8 cellular contexts compared by ENCODE assay signal in genomic region chr19:3175761-3176714, GRCh38. TPM values are rescaled to one million over a fixed set of nuclear protein-coding genes. Genes with fewer than 3 reads are reported as not detected.
A peak's percentile ranks its signal among the peaks of the same experiment; 100 is the strongest.
DNase-seq lines count a peak whose midpoint lies in the region; ATAC-seq and TF ChIP-seq lines count a peak whose summit lies in the region.

No MANE protein-coding gene starts in this region.

- peak overlapping the region in 3 of 4 donors; percentile 9 to 49 (median 43) for H3K27ac ChIP-seq in Peyer's patch

- DNase-seq in NCI-H2227 (lab: John Stamatoyannopoulos, UW; ENCODE audit: unreplicated experiment) (peak; percentile 11), NCI-H2227 treated with DMSO at 0.1 percent for 48 hours (lab: John Stamatoyannopoulos, UW) (no peak), Peyer's patch (peak; percentile 25 to 79 (median 61)), epithelial cell of esophagus (ENCODE audit: low read depth) (peak; percentile 96), nucleus accumbens (lab: John Stamatoyannopoulos, UW) (no peak)
- DNase-seq in stimulated activated naive B cell treated with anti-CD40 and anti-IgM and Interleukin-4, amounts not matched to agents 10 μg/mL and 1 μg/mL and 100 μg/mL, for 72 hours: no peak
- no peak for DNase-seq in activated CD8-positive, alpha-beta memory T cell treated with anti-CD3 and anti-CD28 coated beads for 24 hours
- no peak for DNase-seq in activated CD4-positive, CD25-positive, alpha-beta regulatory T cell treated with anti-CD3 and anti-CD28 coated beads, Interleukin-2, amount 50 U/mL, for 72 hours

- H3K27ac Mint-ChIP-seq in stimulated activated naive B cell treated with anti-CD40 and anti-IgM and Interleukin-4, amounts not matched to agents 10 μg/mL and 1 μg/mL and 100 μg/mL, for 72 hours: peak overlapping the region; percentile 89

- peaks cover 0 to 4% (median 2%) of the 10 kb centered on the region in 4 donors for H3K4me1 ChIP-seq in Peyer's patch

- H3K4me3 Mint-ChIP-seq in stimulated activated naive B cell treated with anti-CD40 and anti-IgM and Interleukin-4, amounts not matched to agents 10 μg/mL and 1 μg/mL and 100 μg/mL, for 72 hours: peak overlapping the region; percentile 20 to 76

- ATAC-seq in stimulated activated naive B cell treated with anti-CD40 and anti-IgM and Interleukin-4, amounts not matched to agents 10 μg/mL and 1 μg/mL and 100 μg/mL, for 72 hours (replicated peaks): no peak

- no peak for TF ChIP-seq CTCF in Peyer's patch (IDR thresholded peaks at IDR 0.05)
- TF ChIP-seq CTCF in epithelial cell of esophagus (IDR thresholded peaks at IDR 0.05; ENCODE audit: insufficient read depth, low read depth, low read length, missing control alignments): no peak

- no peaks in the 10 kb centered on the region for H3K36me3 ChIP-seq in Peyer's patch

- no peak for TF ChIP-seq POLR2A in Peyer's patch (IDR thresholded peaks at IDR 0.05)

- peaks cover 0 to 4% (median 0%) of the 10 kb centered on the region in 4 donors for H3K9me3 ChIP-seq in Peyer's patch

- no peaks in the 10 kb centered on the region for H3K27me3 Mint-ChIP-seq in stimulated activated naive B cell treated with anti-CD40 and anti-IgM and Interleukin-4, amounts not matched to agents 10 μg/mL and 1 μg/mL and 100 μg/mL, for 72 hours

- H3K27me3 ChIP-seq in Peyer's patch: no peaks in the 10 kb centered on the region

- peaks cover 16 to 28% of the 10 kb centered on the region in 2 donors for H3K36me3 Mint-ChIP-seq in stimulated activated naive B cell treated with anti-CD40 and anti-IgM and Interleukin-4, amounts not matched to agents 10 μg/mL and 1 μg/mL and 100 μg/mL, for 72 hours

- no peaks in the 10 kb centered on the region for H3K9me3 Mint-ChIP-seq in stimulated activated naive B cell treated with anti-CD40 and anti-IgM and Interleukin-4, amounts not matched to agents 10 μg/mL and 1 μg/mL and 100 μg/mL, for 72 hours

- H3K4me1 Mint-ChIP-seq in stimulated activated naive B cell treated with anti-CD40 and anti-IgM and Interleukin-4, amounts not matched to agents 10 μg/mL and 1 μg/mL and 100 μg/mL, for 72 hours: peaks cover 41 to 54% of the 10 kb centered on the region in 2 donors

- H3K4me3 ChIP-seq in Peyer's patch (no peak overlapping the region), epithelial cell of esophagus (ENCODE audit: low read length) (no peak overlapping the region)

RNA-seq across cellular contexts. Expression of gene S1PR4, which starts 2.5 kb away (rescaled TPM):
- 1 to 10 TPM; 1.6 to 9.9 (median 2.5) TPM for total RNA-seq in Peyer's patch

RNA-seq across cellular contexts. Expression of gene NCLN, which starts 9.7 kb away (rescaled TPM):
- total RNA-seq in Peyer's patch: 100 to 1,000 TPM in 3 of 4 donors, 10 to 100 TPM in 1; 84.2 to 126 (median 117) TPM

RNA-seq across cellular contexts. Expression of gene GNA15, which starts 40.2 kb away (rescaled TPM):
- total RNA-seq in Peyer's patch: 10 to 100 TPM in 1 of 4 donors, 1 to 10 TPM in 2, not detected in 1; 1.2 to 12.4 (median 1.5) TPM

RNA-seq across cellular contexts. Expression of gene CELF5, which starts 48.4 kb away (rescaled TPM):
- not detected for total RNA-seq in Peyer's patch

Comparison
In these comparisons a context has a peak if more than half of its experiments do, and no peak if none do; other contexts are left out.
1. DNase-seq: peak in NCI-H2227 (single experiment), Peyer's patch (3 of 3) and epithelial cell of esophagus (single experiment); none in NCI-H2227 treated with DMSO at 0.1 percent for 48 hours (single experiment), stimulated activated naive B cell treated with anti-CD40 and anti-IgM and Interleukin-4, amounts not matched to agents 10 μg/mL and 1 μg/mL and 100 μg/mL, for 72 hours (single experiment), nucleus accumbens (0 of 56), activated CD8-positive, alpha-beta memory T cell treated with anti-CD3 and anti-CD28 coated beads for 24 hours (single experiment) and activated CD4-positive, CD25-positive, alpha-beta regulatory T cell treated with anti-CD3 and anti-CD28 coated beads, Interleukin-2, amount 50 U/mL, for 72 hours (single experiment).